ENCODE assay signal across 1 cellular context in genomic region chr20:11717562-11717961, GRCh38.
TF ChIP-seq lines count a peak whose summit lies in the region.

No MANE protein-coding gene starts in this region.

TF ChIP-seq in IMR-90, 13 proteins besides CTCF, POLR2A, EP300 and RAD21 (continued from another document):
- no peak for TF ChIP-seq SMC3 (IDR thresholded peaks at IDR 0.05; ENCODE audit: low read depth, low read length)
- no peak for TF ChIP-seq RCOR1 (IDR thresholded peaks at IDR 0.05; ENCODE audit: insufficient replicate concordance, low read length)
- TF ChIP-seq CHD1 (IDR thresholded peaks at IDR 0.05; ENCODE audit: low read depth, low read length) = no peak
- no peak for TF ChIP-seq BHLHE40 (IDR thresholded peaks at IDR 0.05; ENCODE audit: low read depth, low read length)
